ENCODE assay signal across 1 cellular context in the genomic region with DNA sequence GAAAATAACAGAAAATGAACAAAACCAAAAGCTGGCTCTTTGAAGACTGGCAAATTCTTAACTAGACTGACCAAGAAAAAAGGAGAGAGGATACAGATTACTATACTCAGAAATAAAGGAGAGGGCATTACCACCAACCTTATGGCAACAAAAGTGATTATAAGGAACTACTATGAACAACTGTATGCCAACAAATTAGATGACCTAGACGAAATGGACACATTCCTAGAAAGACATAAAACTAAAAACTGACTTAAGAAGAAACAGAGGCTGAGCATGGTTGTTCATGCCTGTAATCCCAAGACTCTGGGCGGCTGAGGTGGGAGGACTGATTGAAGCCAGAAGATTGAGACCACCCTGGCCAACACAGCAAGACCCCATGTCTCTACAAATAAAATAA.
TF ChIP-seq lines count a peak whose summit lies in the region.

No MANE protein-coding gene starts in this region.

TF ChIP-seq in HepG2, 621 proteins besides CTCF, POLR2A, EP300 and RAD21:
- TF ChIP-seq NR3C1 (CRISPR knock-in tag; IDR thresholded peaks at IDR 0.05): no peak
- TF ChIP-seq ZNF121 (CRISPR knock-in tag; IDR thresholded peaks at IDR 0.05): peak; percentile 74
- no peak for TF ChIP-seq CHD2 (IDR thresholded peaks at IDR 0.05; ENCODE audit: low read depth, low read length)
- no peak for TF ChIP-seq NFKBIZ (CRISPR knock-in tag; IDR thresholded peaks at IDR 0.05)
- no peak for TF ChIP-seq ZC3H4 (CRISPR knock-in tag; IDR thresholded peaks at IDR 0.05; ENCODE audit: borderline replicate concordance)
- no peak for TF ChIP-seq LCORL (IDR thresholded peaks at IDR 0.05)
- no peak for TF ChIP-seq LCORL (CRISPR knock-in tag; IDR thresholded peaks at IDR 0.05)
- TF ChIP-seq, protein P1, sequence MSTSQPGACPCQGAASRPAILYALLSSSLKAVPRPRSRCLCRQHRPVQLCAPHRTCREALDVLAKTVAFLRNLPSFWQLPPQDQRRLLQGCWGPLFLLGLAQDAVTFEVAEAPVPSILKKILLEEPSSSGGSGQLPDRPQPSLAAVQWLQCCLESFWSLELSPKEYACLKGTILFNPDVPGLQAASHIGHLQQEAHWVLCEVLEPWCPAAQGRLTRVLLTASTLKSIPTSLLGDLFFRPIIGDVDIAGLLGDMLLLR (CRISPR knock-in tag; IDR thresholded peaks at IDR 0.05): no peak
- TF ChIP-seq FOXA1 (IDR thresholded peaks at IDR 0.05): no peak
- TF ChIP-seq FOXA1 (CRISPR knock-in tag; IDR thresholded peaks at IDR 0.05): no peak
- TF ChIP-seq HMG20B (CRISPR knock-in tag; conservative IDR thresholded peaks at IDR 0.05): no peak
- TF ChIP-seq, protein P2, sequence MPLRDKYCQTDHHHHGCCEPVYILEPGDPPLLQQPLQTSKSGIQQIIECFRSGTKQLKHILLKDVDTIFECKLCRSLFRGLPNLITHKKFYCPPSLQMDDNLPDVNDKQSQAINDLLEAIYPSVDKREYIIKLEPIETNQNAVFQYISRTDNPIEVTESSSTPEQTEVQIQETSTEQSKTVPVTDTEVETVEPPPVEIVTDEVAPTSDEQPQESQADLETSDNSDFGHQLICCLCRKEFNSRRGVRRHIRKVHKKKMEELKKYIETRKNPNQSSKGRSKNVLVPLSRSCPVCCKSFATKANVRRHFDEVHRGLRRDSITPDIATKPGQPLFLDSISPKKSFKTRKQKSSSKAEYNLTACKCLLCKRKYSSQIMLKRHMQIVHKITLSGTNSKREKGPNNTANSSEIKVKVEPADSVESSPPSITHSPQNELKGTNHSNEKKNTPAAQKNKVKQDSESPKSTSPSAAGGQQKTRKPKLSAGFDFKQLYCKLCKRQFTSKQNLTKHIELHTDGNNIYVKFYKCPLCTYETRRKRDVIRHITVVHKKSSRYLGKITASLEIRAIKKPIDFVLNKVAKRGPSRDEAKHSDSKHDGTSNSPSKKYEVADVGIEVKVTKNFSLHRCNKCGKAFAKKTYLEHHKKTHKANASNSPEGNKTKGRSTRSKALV (CRISPR knock-in tag; IDR thresholded peaks at IDR 0.05): no peak
- TF ChIP-seq SMYD3 (CRISPR knock-in tag; IDR thresholded peaks at IDR 0.05): no peak
- TF ChIP-seq BRD4 (CRISPR knock-in tag; IDR thresholded peaks at IDR 0.05): no peak
- TF ChIP-seq, protein P3, sequence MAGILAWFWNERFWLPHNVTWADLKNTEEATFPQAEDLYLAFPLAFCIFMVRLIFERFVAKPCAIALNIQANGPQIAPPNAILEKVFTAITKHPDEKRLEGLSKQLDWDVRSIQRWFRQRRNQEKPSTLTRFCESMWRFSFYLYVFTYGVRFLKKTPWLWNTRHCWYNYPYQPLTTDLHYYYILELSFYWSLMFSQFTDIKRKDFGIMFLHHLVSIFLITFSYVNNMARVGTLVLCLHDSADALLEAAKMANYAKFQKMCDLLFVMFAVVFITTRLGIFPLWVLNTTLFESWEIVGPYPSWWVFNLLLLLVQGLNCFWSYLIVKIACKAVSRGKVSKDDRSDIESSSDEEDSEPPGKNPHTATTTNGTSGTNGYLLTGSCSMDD (CRISPR knock-in tag; IDR thresholded peaks at IDR 0.05): no peak
- no peak for TF ChIP-seq ZNF33A (CRISPR knock-in tag; IDR thresholded peaks at IDR 0.05; ENCODE audit: borderline replicate concordance)
- TF ChIP-seq KDM2A (CRISPR knock-in tag; IDR thresholded peaks at IDR 0.05; ENCODE audit: borderline replicate concordance, low read depth): no peak
- no peak for TF ChIP-seq ETV5 (CRISPR knock-in tag; IDR thresholded peaks at IDR 0.05; ENCODE audit: borderline replicate concordance)
- no peak for TF ChIP-seq NFKB2 (CRISPR knock-in tag; IDR thresholded peaks at IDR 0.05; ENCODE audit: borderline replicate concordance)
- 0 out of 2 replicates have a peak, but pooled peaks have one; percentile 48 for TF ChIP-seq MAFF (IDR thresholded peaks at IDR 0.05; ENCODE audit: low read depth, low read length)
- TF ChIP-seq POGZ (CRISPR knock-in tag; IDR thresholded peaks at IDR 0.05): no peak
- TF ChIP-seq MAFK (conservative IDR thresholded peaks at IDR 0.05 in 1 of 2, IDR thresholded peaks at IDR 0.05 in 1 of 2; ENCODE audit: low read length in 2 of 2): peak; percentile 61 to 63
- no peak for TF ChIP-seq SUZ12 (IDR thresholded peaks at IDR 0.05; ENCODE audit: low read depth, low read length)
